In genomic region chr1:148699357-148699756, GRCh38 we compare ENCODE assay signal across 1 cellular context. TPM values are rescaled to one million over a fixed set of nuclear protein-coding genes. Genes with fewer than 3 reads are reported as not detected.
"Had no signal": no experiment of that assay in that cellular context is flagged by ENCODE, and none has a peak within 500 bp of the region (broad histone marks: within the 10 kb centered on the region; RNA-seq: fewer than 3 reads in every experiment).

No MANE protein-coding gene starts in this region.

RNA-seq across cellular contexts. Expression of gene NUDT4B, which starts 49.2 kb away (rescaled TPM):
- total RNA-seq: mesothelial cell of epicardium had no signal
